1 cellular context compared by ENCODE assay signal in the genomic region with DNA sequence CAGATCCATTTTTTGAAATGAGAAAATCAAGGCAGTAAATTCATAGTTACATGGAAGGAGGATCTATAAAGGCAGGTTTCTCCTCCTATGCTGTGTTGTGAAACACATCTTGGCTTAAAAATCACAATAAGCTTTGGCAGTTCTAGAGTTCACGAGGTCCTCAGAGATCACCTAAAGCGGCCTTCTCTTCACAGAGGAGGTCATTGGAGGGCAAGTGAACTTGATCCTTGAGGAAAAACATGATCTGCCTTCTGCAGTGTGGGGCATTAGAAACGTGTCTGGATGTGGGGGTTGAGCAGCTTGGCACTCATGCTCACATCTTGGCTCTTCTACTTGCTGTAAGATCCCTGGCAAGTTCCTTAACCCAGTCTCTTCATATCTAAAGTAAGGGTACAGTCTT.
TF ChIP-seq lines count a peak whose summit lies in the region.

No MANE protein-coding gene starts in this region.

TF ChIP-seq in IMR-90, 13 proteins besides CTCF, POLR2A, EP300 and RAD21:
- TF ChIP-seq BHLHE40 (IDR thresholded peaks at IDR 0.05; ENCODE audit: low read depth, low read length) (no peak), FOS (IDR thresholded peaks at IDR 0.05; ENCODE audit: low read depth, low read length) (no peak), SMC3 (IDR thresholded peaks at IDR 0.05; ENCODE audit: low read depth, low read length) (no peak)
